ENCODE assay signal across 16 cellular contexts in the genomic region with DNA sequence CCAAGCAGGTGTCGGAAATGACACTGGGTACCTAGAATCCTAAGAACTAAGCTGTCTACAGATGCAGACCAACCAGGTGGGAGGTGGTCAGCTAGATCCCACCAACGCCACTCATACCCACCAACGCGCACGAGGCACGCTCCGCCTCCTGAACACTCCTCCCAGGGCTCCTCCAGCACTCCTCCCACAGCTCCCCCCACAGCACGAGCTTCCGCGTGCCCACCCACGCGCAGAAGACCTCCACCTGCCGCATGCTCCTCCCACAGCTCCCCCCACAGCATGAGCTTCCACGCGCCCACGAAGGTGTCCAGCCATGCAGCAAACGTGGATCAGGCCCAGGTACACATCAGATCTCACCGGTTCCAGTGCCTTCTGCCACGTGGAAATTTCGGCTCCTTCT.
DNase-seq lines count a peak whose midpoint lies in the region; ATAC-seq and TF ChIP-seq lines count a peak whose summit lies in the region.
"Had no signal": no experiment of that assay in that cellular context is flagged by ENCODE, and none has a peak within 500 bp of the region (broad histone marks: within the 10 kb centered on the region; RNA-seq: fewer than 3 reads in every experiment).

No MANE protein-coding gene starts in this region.

- H3K4me1 Mint-ChIP-seq in natural killer cell = peaks cover 46 to 64% of the 10 kb centered on the region in 2 donors

- H3K27me3 Mint-ChIP-seq in natural killer cell (ENCODE audit: low read depth in 2 of 2) = peaks cover 40 to 52% of the 10 kb centered on the region in 2 donors
- H3K27me3 Mint-ChIP-seq: activated B cell treated with CpG ODN at 0.5 μM for 24 hours had no signal

- H3K36me3 Mint-ChIP-seq in natural killer cell = no peaks in the 10 kb centered on the region

- WGBS in aorta, 2 donors = 92 to 94% methylated on average over 20 of the region's 20 CpGs
- WGBS in GM23248 (ENCODE audit: low coverage in 1 of 2, low lambda C conversion rate in 2 of 2, missing lambda C conversion rate in 2 of 2), 2 experiments = 93 to 94% methylated on average over 20 of the region's 20 CpGs

- H4K20me1 ChIP-seq in GM23248 (ENCODE audit: insufficient read depth) = no peaks in the 10 kb centered on the region

- in situ Hi-C loops in GM23248 (cut with MboI) = no loop called here

- ATAC-seq in Right ventricle myocardium inferior (no peak), natural killer cell (no peak), aorta (ENCODE audit: low FRiP score) (no peak), HG03521 (IDR thresholded peaks at IDR 0.05; ENCODE audit: unreplicated experiment) (no peak)

- H3K27me3 ChIP-seq in aorta (ENCODE audit: control insufficient read depth in 1 of 2, insufficient read depth in 2 of 2, low read length in 1 of 2) = no peaks in the 10 kb centered on the region
- H3K27me3 ChIP-seq in GM23248 (replicated peaks; ENCODE audit: insufficient read depth) = no peaks in the 10 kb centered on the region
- H3K27me3 ChIP-seq: adrenal gland had no signal

- H3K27ac Mint-ChIP-seq in natural killer cell = peak overlapping the region; percentile 66 to 84

- no peak for TF ChIP-seq CTCF in coronary artery (IDR thresholded peaks at IDR 0.05)
- TF ChIP-seq CTCF in natural killer cell (IDR thresholded peaks at IDR 0.05) = no peak

- peaks cover 6% of the 10 kb centered on the region; the same call in 1 of the 2 replicates for H3F3A ChIP-seq in GM23248 (ENCODE audit: insufficient read depth)

- H3K4me2 ChIP-seq in GM23248 (ENCODE audit: unreplicated experiment) = no peak overlapping the region
- H3K4me2 ChIP-seq: KMS-11 had no signal

- H3K4me3 ChIP-seq in coronary artery (no peak overlapping the region), aorta (ENCODE audit: low read length in 2 of 2) (no peak overlapping the region), GM23248 (no peak overlapping the region)

- H3K27ac ChIP-seq in coronary artery (no peak overlapping the region), aorta (ENCODE audit: low read depth in 1 of 2, low read length in 2 of 2) (no peak overlapping the region), GM23248 (no peak overlapping the region)
- H3K27ac ChIP-seq: KMS-11 had no signal

- H3K9me2 ChIP-seq in GM23248 (ENCODE audit: insufficient read depth) = no peaks in the 10 kb centered on the region

- intact Hi-C loops in cardiac septum (cut with DNase I) (no loop called here), Right ventricle myocardium inferior (cut with DNase I) (no loop called here), natural killer cell (cut with micrococcal nuclease) (no loop called here), aorta (cut with DNase I) (no loop called here)

- no peak overlapping the region for H2AFZ ChIP-seq in GM23248

- H3K36me3 ChIP-seq in aorta (ENCODE audit: control insufficient read depth in 1 of 2, insufficient read depth in 2 of 2, low read length in 1 of 2) (no peaks in the 10 kb centered on the region), GM23248 (ENCODE audit: low read depth) (no peaks in the 10 kb centered on the region)
- H3K36me3 ChIP-seq: adrenal gland had no signal

- H3K79me2 ChIP-seq in GM23248 (ENCODE audit: insufficient read depth) = no peaks in the 10 kb centered on the region

- no peaks in the 10 kb centered on the region for H3K9me3 Mint-ChIP-seq in natural killer cell
- H3K9me3 Mint-ChIP-seq: activated B cell treated with CpG ODN at 0.5 μM for 24 hours had no signal

- DNase-seq in cardiac septum (ENCODE audit: low spot score) (peak; percentile 58), Right ventricle myocardium inferior (ENCODE audit: missing footprints) (no peak), coronary artery (ENCODE audit: low spot score) (peak; percentile 59), natural killer cell (peak; percentile 7), aorta (peak; percentile 35 to 44), putamen (ENCODE audit: low spot score) (no peak), GM23248 (no peak)
- DNase-seq: activated B cell treated with CpG ODN at 0.5 μM for 24 hours; H9; NCI-H1417 treated with DMSO at 0.1 percent for 48 hours; NCI-H446; stimulated activated CD4-positive, alpha-beta T cell treated with anti-CD3 and anti-CD28 coated beads, Interleukin-4, amount 100 ng/mL, for 24 hours; stimulated activated naive CD4-positive, alpha-beta T cell treated with Interleukin-2 at 50 U/mL for 16 hours had no signal

- H3K4me3 Mint-ChIP-seq in natural killer cell = no peak overlapping the region
- H3K4me3 Mint-ChIP-seq: H9 had no signal

- H3K9me3 ChIP-seq in aorta (ENCODE audit: control insufficient read depth, low read length) (no peaks in the 10 kb centered on the region), GM23248 (ENCODE audit: low read depth) (no peaks in the 10 kb centered on the region)
- H3K9me3 ChIP-seq: adrenal gland had no signal

- H3K9ac ChIP-seq in GM23248 = no peak overlapping the region
- H3K9ac ChIP-seq: KMS-11 had no signal

- H3K4me1 ChIP-seq in aorta (ENCODE audit: control insufficient read depth in 1 of 2, insufficient read depth in 2 of 2, low read length in 2 of 2) (no peaks in the 10 kb centered on the region), GM23248 (ENCODE audit: insufficient read depth) (peaks cover 7% of the 10 kb centered on the region; the same call in 1 of the 2 replicates)
- H3K4me1 ChIP-seq: adrenal gland had no signal

Comparison
In these comparisons a context has a peak if more than half of its experiments do, and no peak if none do; other contexts are left out.
1. DNase-seq: peak in cardiac septum (single experiment), coronary artery (single experiment), natural killer cell (single experiment) and aorta (2 of 2); none in Right ventricle myocardium inferior (single experiment), putamen (single experiment) and GM23248 (single experiment).